ENCODE assay signal across 9 cellular contexts in genomic region chr14:99672506-99673327, GRCh38. TPM values are rescaled to one million over a fixed set of nuclear protein-coding genes. Genes with fewer than 3 reads are reported as not detected.
DNase-seq lines count a peak whose midpoint lies in the region; ATAC-seq and TF ChIP-seq lines count a peak whose summit lies in the region.
"Had no signal": no experiment of that assay in that cellular context is flagged by ENCODE, and none has a peak within 500 bp of the region (broad histone marks: within the 10 kb centered on the region; RNA-seq: fewer than 3 reads in every experiment).

No MANE protein-coding gene starts in this region.

- no peak overlapping the region for H3K4me3 ChIP-seq in osteoblast (ENCODE audit: insufficient read depth, low read length)

- CTCF ChIA-PET in activated CD4-positive, alpha-beta memory T cell treated with anti-CD3 and anti-CD28 coated beads, Interleukin-2, amount 10 ng/mL, durations not matched to agents 7 days and 5 days (lab: Charles Lee): interaction anchor here (0.8 kb wide), 1 partner anchor 10 kb away, joined by 4 read pairs; no protein-coding TSS in a partner anchor

- H3K27me3 ChIP-seq in osteoblast (ENCODE audit: insufficient read depth, low read length): no peaks in the 10 kb centered on the region

- peaks cover 29% of the 10 kb centered on the region for H3K4me1 Mint-ChIP-seq in activated CD4-positive, alpha-beta memory T cell treated with anti-CD3 and anti-CD28 coated beads, Interleukin-2, amount 10 ng/mL, durations not matched to agents 7 days and 5 days

- H3K4me2 ChIP-seq in osteoblast (ENCODE audit: insufficient read depth, low read length): no peak overlapping the region

- no peaks in the 10 kb centered on the region for H3K9me3 Mint-ChIP-seq in activated CD4-positive, alpha-beta memory T cell treated with anti-CD3 and anti-CD28 coated beads, Interleukin-2, amount 10 ng/mL, durations not matched to agents 7 days and 5 days

- H3K9me3 ChIP-seq in osteoblast (ENCODE audit: low read depth, low read length): peaks cover under 1% of the 10 kb centered on the region

- TF ChIP-seq CTCF in osteoblast (IDR thresholded peaks at IDR 0.05; ENCODE audit: extremely low read depth, low read depth, low read length): no peak

- H3K27me3 Mint-ChIP-seq in activated CD4-positive, alpha-beta memory T cell treated with anti-CD3 and anti-CD28 coated beads, Interleukin-2, amount 10 ng/mL, durations not matched to agents 7 days and 5 days: peaks cover 7% of the 10 kb centered on the region

- POLR2A ChIA-PET in activated CD4-positive, alpha-beta memory T cell treated with anti-CD3 and anti-CD28 coated beads, Interleukin-2, amount 10 ng/mL, durations not matched to agents 7 days and 5 days (lab: Charles Lee): no interaction called here

- peaks cover 6% of the 10 kb centered on the region for H3K36me3 ChIP-seq in osteoblast (ENCODE audit: insufficient read depth, low read length)

- H4K20me1 ChIP-seq in osteoblast (ENCODE audit: insufficient read depth, low read length): no peaks in the 10 kb centered on the region

- no peak overlapping the region for H2AFZ ChIP-seq in osteoblast (ENCODE audit: low read length)

- H3K36me3 Mint-ChIP-seq in activated CD4-positive, alpha-beta memory T cell treated with anti-CD3 and anti-CD28 coated beads, Interleukin-2, amount 10 ng/mL, durations not matched to agents 7 days and 5 days (ENCODE audit: low read depth): no peaks in the 10 kb centered on the region

- H3K4me1 ChIP-seq in osteoblast (ENCODE audit: insufficient read depth, low read length): peaks cover 29% of the 10 kb centered on the region

- no peak overlapping the region for H3K27ac ChIP-seq in osteoblast (ENCODE audit: low read depth, low read length)

- H3K27ac Mint-ChIP-seq in activated CD4-positive, alpha-beta memory T cell treated with anti-CD3 and anti-CD28 coated beads, Interleukin-2, amount 10 ng/mL, durations not matched to agents 7 days and 5 days: peak overlapping the region; percentile 87

- no peak overlapping the region for H3K4me3 Mint-ChIP-seq in activated CD4-positive, alpha-beta memory T cell treated with anti-CD3 and anti-CD28 coated beads, Interleukin-2, amount 10 ng/mL, durations not matched to agents 7 days and 5 days

- peak; percentile 64 for DNase-seq in activated CD4-positive, alpha-beta memory T cell treated with anti-CD3 and anti-CD28 coated beads, Interleukin-2, amount 10 ng/mL, durations not matched to agents 7 days and 5 days
- DNase-seq in osteoblast (ENCODE audit: insufficient read length, low spot score, missing footprints) (peak; percentile 74), LoVo (ENCODE audit: low spot score) (no peak), DMS 273 treated with DMSO at 0.1 percent for 48 hours (lab: John Stamatoyannopoulos, UW) (no peak), GM19238 (ENCODE audit: insufficient read length, low spot score) (no peak)
- DNase-seq: SW 1271 had no signal

- ATAC-seq in GM19372 (IDR thresholded peaks at IDR 0.05; ENCODE audit: low read depth, unreplicated experiment) (peak; percentile 75), HG03521 (IDR thresholded peaks at IDR 0.05; ENCODE audit: unreplicated experiment) (peak; percentile 70), HG03565 (IDR thresholded peaks at IDR 0.05; ENCODE audit: unreplicated experiment) (no peak)

- H3K79me2 ChIP-seq in osteoblast (ENCODE audit: insufficient read depth, low read length): no peaks in the 10 kb centered on the region

RNA-seq across cellular contexts. Expression of gene CYP46A1, which starts 11.4 kb away (rescaled TPM):
- under 1 TPM; 0.13 to 0.23 TPM for total RNA-seq in activated CD4-positive, alpha-beta memory T cell treated with anti-CD3 and anti-CD28 coated beads, Interleukin-2, amount 10 ng/mL, durations not matched to agents 7 days and 5 days
- 0.36 and 0.59 TPM in 2 replicates for total RNA-seq in osteoblast

RNA-seq across cellular contexts. Expression of gene HHIPL1, which starts 27.8 kb away (rescaled TPM):
- under 1 TPM; 0.08 to 0.10 TPM for total RNA-seq in activated CD4-positive, alpha-beta memory T cell treated with anti-CD3 and anti-CD28 coated beads, Interleukin-2, amount 10 ng/mL, durations not matched to agents 7 days and 5 days
- total RNA-seq in osteoblast: 11.2 and 12.3 TPM in 2 replicates

Comparison
In these comparisons a context has a peak if more than half of its experiments do, and no peak if none do; other contexts are left out.
1. DNase-seq: peak in activated CD4-positive, alpha-beta memory T cell treated with anti-CD3 and anti-CD28 coated beads, Interleukin-2, amount 10 ng/mL, durations not matched to agents 7 days and 5 days (single experiment) and osteoblast (single experiment); none in LoVo (single experiment), DMS 273 treated with DMSO at 0.1 percent for 48 hours (single experiment) and GM19238 (single experiment).
2. RNA of gene HHIPL1, which starts 27.8 kb away (total RNA-seq): 11.2 to 12.3 TPM in osteoblast; 0.08 to 0.10 TPM in activated CD4-positive, alpha-beta memory T cell treated with anti-CD3 and anti-CD28 coated beads, Interleukin-2, amount 10 ng/mL, durations not matched to agents 7 days and 5 days; every median in the first group is over 10 times any median in the second.